Comparison of ENCODE assay signal across 3 cellular contexts in the genomic region with DNA sequence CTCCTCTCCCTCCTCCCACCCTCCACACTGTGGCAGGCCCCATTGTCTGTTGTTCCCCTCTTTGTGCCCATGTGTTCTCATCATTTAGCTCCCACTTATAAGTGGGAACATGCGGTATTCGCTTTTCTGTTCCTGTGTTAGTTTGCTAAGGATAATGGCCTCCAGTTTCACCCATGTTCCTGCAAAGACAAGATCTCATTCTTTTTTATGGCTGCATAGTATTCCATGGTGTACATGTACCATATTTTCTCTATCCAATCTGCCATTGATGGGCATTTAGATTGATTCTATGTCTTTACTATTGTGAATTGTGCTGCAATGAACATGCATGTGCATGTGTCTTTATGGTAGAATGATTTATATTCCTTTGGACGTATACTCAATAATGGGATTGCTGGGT.
DNase-seq lines count a peak whose midpoint lies in the region; ATAC-seq, FAIRE-seq and TF ChIP-seq lines count a peak whose summit lies in the region.
"Not testable (repeated sequence)": the region's sequence is repeated elsewhere in the genome, so short reads cannot be mapped to it uniquely, and the experiment has no call there.

No MANE protein-coding gene starts in this region.

- intact Hi-C loops in K562 (cut with micrococcal nuclease) = not testable (repeated sequence)

- not testable (repeated sequence) for H2AFZ ChIP-seq in K562 (ENCODE audit: low read depth, low read length)

- peaks cover 0 to 19% of the 10 kb centered on the region in 2 experiments; a peak in 3 of 5 replicates for H3K27me3 ChIP-seq in K562 (ENCODE audit: control insufficient read depth in 2 of 2, insufficient read depth in 2 of 2, low read length in 2 of 2)
- H3K27me3 ChIP-seq in endodermal cell (ENCODE audit: control insufficient read depth, insufficient read depth, low read length, poor library complexity, severe bottlenecking) = not testable (repeated sequence)

- H3K36me3 Mint-ChIP-seq in endodermal cell (ENCODE audit: low read depth) = not testable (repeated sequence)

- not testable (repeated sequence) for TF ChIP-seq CTCF in HEK293 (tag by site-specific recombination; IDR thresholded peaks at IDR 0.05); K562 (IDR thresholded peaks at IDR 0.05 in 2 of 3, conservative IDR thresholded peaks at IDR 0.05 in 1 of 3; ENCODE audit: insufficient read depth in 2 of 3, low read depth in 1 of 3, low read length in 3 of 3); endodermal cell (conservative IDR thresholded peaks at IDR 0.05)

- not testable (repeated sequence) for TF ChIP-seq POLR2A in K562 (conservative IDR thresholded peaks at IDR 0.05)

- not testable (repeated sequence) for H3K27ac Mint-ChIP-seq in endodermal cell

- not testable (repeated sequence) for H4K20me1 ChIP-seq in K562 (replicated peaks; ENCODE audit: control insufficient read depth, insufficient read depth, low read length)

- H3K27me3 Mint-ChIP-seq in endodermal cell (ENCODE audit: insufficient read depth) = peaks cover 18% of the 10 kb centered on the region

- not testable (repeated sequence) for ATAC-seq in K562

- not testable (repeated sequence) for H3K4me1 Mint-ChIP-seq in endodermal cell

- H3K9ac ChIP-seq in K562 (ENCODE audit: insufficient read depth in 1 of 2, low read depth in 2 of 2, low read length in 2 of 2); endodermal cell (ENCODE audit: extremely low read depth, low read length, poor library complexity, severe bottlenecking): not testable (repeated sequence)

- in situ Hi-C loops in K562 (cut with MboI) = not testable (repeated sequence)

- H3K79me2 ChIP-seq in K562 (ENCODE audit: control insufficient read depth, insufficient read depth, low read length) = not testable (repeated sequence)

- H3K27ac ChIP-seq in HEK293 (ENCODE audit: extremely low read depth, low read depth, low read length); K562 (ENCODE audit: extremely low read depth, low read depth, low read length); endodermal cell (ENCODE audit: low read depth, low read length): not testable (repeated sequence)

- not testable (repeated sequence) for TF ChIP-seq EP300 in K562 (IDR thresholded peaks at IDR 0.05; ENCODE audit: low read length)

- not testable (repeated sequence) for BruUV-seq in K562 (replicated peaks; lab: Mats Ljungman, UMichigan)

- not testable (repeated sequence) for DNase-seq in K562 (ENCODE audit: extremely low read depth in 1 of 4, low spot score in 3 of 4)
- peak; percentile 6 for DNase-seq in endodermal cell

- 0% methylated on average over 3 of the region's 3 CpGs for WGBS in K562 (ENCODE audit: insufficient coverage, low coverage, missing lambda C conversion rate)
- WGBS in endodermal cell (ENCODE audit: insufficient coverage in 1 of 2, insufficient read length in 1 of 2), 2 experiments = 96 to 100% methylated on average over 1 to 2 of the region's 3 CpGs

- H3K4me3 ChIP-seq in HEK293 (ENCODE audit: low read depth, low read length); K562; endodermal cell (ENCODE audit: low read length): not testable (repeated sequence)

- POLR2A ChIA-PET in HEK293 (lab: Yijun Ruan, JAX) = interaction anchor here (0.7 kb wide), 1 partner anchor 15 kb away, joined by 3 read pairs; no protein-coding TSS in a partner anchor
- POLR2A ChIA-PET in K562 (lab: Yijun Ruan, JAX) = not testable (repeated sequence)

- peaks cover 30% of the 10 kb centered on the region for H3K9me3 Mint-ChIP-seq in endodermal cell

- not testable (repeated sequence) for TF ChIP-seq RAD21 in K562 (CRISPR knock-in tag; conservative IDR thresholded peaks at IDR 0.05 in 1 of 2, IDR thresholded peaks at IDR 0.05 in 1 of 2)

- FAIRE-seq in K562 (lab: Jason Lieb, UNC) = not testable (repeated sequence)

- not testable (repeated sequence) for H3K9me1 ChIP-seq in K562 (ENCODE audit: control insufficient read depth, insufficient read depth, low read length)

- CTCF ChIA-PET in HEK293 (lab: Yijun Ruan, JAX) = interaction anchor here (0.8 to 1.1 kb wide), 2 partner anchors 46 to 117 kb away, joined by 3 read pairs; no protein-coding TSS in a partner anchor
- CTCF ChIA-PET in K562 (lab: Yijun Ruan, JAX; ENCODE audit: low intra/inter-chr PET ratio) = not testable (repeated sequence)

- not testable (repeated sequence) for H3K9me3 ChIP-seq in HEK293 (ENCODE audit: control insufficient read depth, insufficient read depth, low read depth, low read length); K562 (replicated peaks; ENCODE audit: control insufficient read depth, insufficient read depth, low read depth, low read length)
- peaks cover 22% of the 10 kb centered on the region for H3K9me3 ChIP-seq in endodermal cell (ENCODE audit: control insufficient read depth, low read length)

- not testable (repeated sequence) for H3K4me1 ChIP-seq in HEK293 (ENCODE audit: control insufficient read depth, insufficient read depth, low read length); K562 (replicated peaks in 1 of 2; ENCODE audit: control insufficient read depth in 2 of 2, insufficient read depth in 2 of 2, low read length in 2 of 2); endodermal cell (ENCODE audit: control insufficient read depth, insufficient read depth, low read length)

- H3K36me3 ChIP-seq in HEK293 (ENCODE audit: control insufficient read depth in 2 of 2, insufficient read depth in 1 of 2, low read length in 2 of 2); K562 (ENCODE audit: control insufficient read depth, insufficient read depth, low read length); endodermal cell (ENCODE audit: control insufficient read depth, insufficient read depth, low read length): not testable (repeated sequence)

- H3K4me3 Mint-ChIP-seq in endodermal cell = not testable (repeated sequence)

- not testable (repeated sequence) for H3K4me2 ChIP-seq in K562 (ENCODE audit: insufficient read depth, low read length)

TF ChIP-seq in HEK293, 187 proteins besides CTCF, POLR2A, EP300 and RAD21:
- TF ChIP-seq ZNF560 (tag by site-specific recombination; IDR thresholded peaks at IDR 0.05; ENCODE audit: borderline replicate concordance) = 0 out of 2 replicates have a peak, but pooled peaks have one; percentile 9
- TF ChIP-seq ZNF146 (tag by site-specific recombination; IDR thresholded peaks at IDR 0.05) = peak; percentile 98
- TF ChIP-seq, protein P1, sequence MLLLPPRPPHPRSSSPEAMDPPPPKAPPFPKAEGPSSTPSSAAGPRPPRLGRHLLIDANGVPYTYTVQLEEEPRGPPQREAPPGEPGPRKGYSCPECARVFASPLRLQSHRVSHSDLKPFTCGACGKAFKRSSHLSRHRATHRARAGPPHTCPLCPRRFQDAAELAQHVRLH (tag by site-specific recombination; IDR thresholded peaks at IDR 0.05) = peak; percentile 78

TF ChIP-seq in K562, 482 proteins besides CTCF, POLR2A, EP300 and RAD21:
- peak; percentile 69 for TF ChIP-seq ZNF146 (CRISPR knock-in tag; IDR thresholded peaks at IDR 0.05; ENCODE audit: unreplicated experiment)
